17 cellular contexts compared by ENCODE assay signal in the genomic region with DNA sequence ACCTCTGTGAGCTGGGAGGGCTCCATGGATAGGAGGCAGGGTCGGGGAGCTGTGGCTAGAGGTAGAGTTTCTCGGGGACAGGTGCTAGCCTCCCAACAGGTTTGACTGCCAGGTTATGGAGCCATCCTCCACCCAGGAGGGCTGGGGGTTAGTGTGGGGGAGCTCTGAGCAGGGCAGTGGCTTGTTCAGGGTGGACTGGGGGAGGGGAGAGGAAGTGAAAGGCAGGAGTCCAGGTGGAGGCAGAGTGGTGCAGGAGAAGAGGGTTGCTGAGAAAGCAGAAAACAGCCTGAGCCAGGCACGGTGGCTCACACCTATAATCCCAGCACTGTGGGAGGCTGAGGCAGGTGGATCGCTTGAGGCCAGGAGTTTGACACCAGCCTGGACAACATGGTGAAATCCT. TPM values are rescaled to one million over a fixed set of nuclear protein-coding genes. Genes with fewer than 3 reads are reported as not detected.
DNase-seq lines count a peak whose midpoint lies in the region; ATAC-seq and TF ChIP-seq lines count a peak whose summit lies in the region.
"Had no signal": no experiment of that assay in that cellular context is flagged by ENCODE, and none has a peak within 500 bp of the region (broad histone marks: within the 10 kb centered on the region; RNA-seq: fewer than 3 reads in every experiment).

No MANE protein-coding gene starts in this region.

- WGBS in H9 (ENCODE audit: extremely low coverage, insufficient read length, low lambda C conversion rate): no CpG with 5 or more reads among the region's 4 CpGs

- no peak overlapping the region for H3K18ac ChIP-seq in H9 (ENCODE audit: insufficient read length, low read depth, low read length)

- H3K23me2 ChIP-seq in H9 (ENCODE audit: insufficient read length, low read depth, low read length, poor library complexity, severe bottlenecking): peaks cover 7% of the 10 kb centered on the region

- no peak overlapping the region for H4K5ac ChIP-seq in H9 (ENCODE audit: insufficient read length, low read depth, low read length)

- H2BK15ac ChIP-seq in H9 (ENCODE audit: low read depth, low read length): no peak overlapping the region

- intact Hi-C loops in activated T-helper 2 cell treated with anti-CD3 and anti-CD28 coated beads, Interferon-gamma antibody, Interleukin-2, Interleukin-4, amounts not matched to agents 10 μg/mL and 5 μg/mL and 100 μg/mL, durations not matched to agents 14 hours and 24 hours and 36 hours (cut with micrococcal nuclease): no loop called here

- H3T11ph ChIP-seq in H9 (ENCODE audit: low read length): no peak overlapping the region

- H3K4me2 ChIP-seq in H9 (ENCODE audit: insufficient read depth, insufficient read length, low read length): no peak overlapping the region
- H3K4me2 ChIP-seq: PC-9 had no signal

- no peak overlapping the region for H3K4me3 ChIP-seq in WERI-Rb-1 (ENCODE audit: low read depth, low read length)
- H3K4me3 ChIP-seq: PC-9 had no signal

- H3K9me3 ChIP-seq in H9 (ENCODE audit: control insufficient read depth, low read depth, low read length) (no peaks in the 10 kb centered on the region), WERI-Rb-1 (ENCODE audit: severe bottlenecking) (no peaks in the 10 kb centered on the region)

- no peaks in the 10 kb centered on the region for H4K20me1 ChIP-seq in H9 (ENCODE audit: control insufficient read depth, insufficient read depth, insufficient read length)

- H3K79me1 ChIP-seq in H9 (ENCODE audit: insufficient read depth, low read depth, low read length, poor library complexity, severe bottlenecking): no peaks in the 10 kb centered on the region

- H3K27ac Mint-ChIP-seq in H9: peak overlapping the region; percentile 34 to 73 (median 67); a peak in 3 of 7 replicates
- H3K27ac Mint-ChIP-seq in mesothelial cell of epicardium: peak overlapping the region; percentile 21
- H3K27ac Mint-ChIP-seq in activated T-helper 2 cell treated with anti-CD3 and anti-CD28 coated beads, Interferon-gamma antibody, Interleukin-2, Interleukin-4, amounts not matched to agents 10 μg/mL and 5 μg/mL and 100 μg/mL, durations not matched to agents 14 hours and 24 hours and 36 hours: no peak overlapping the region
- H3K27ac Mint-ChIP-seq: CD4-positive, CD25-positive, alpha-beta regulatory T cell had no signal

- no peaks in the 10 kb centered on the region for H3K79me2 ChIP-seq in H9 (ENCODE audit: insufficient read depth, low read length)

- no peak overlapping the region for H2AK5ac ChIP-seq in H9 (ENCODE audit: insufficient read length, low read length)

- no peak overlapping the region for H3K23ac ChIP-seq in H9 (ENCODE audit: insufficient read length, low read depth, low read length)

- no peak overlapping the region for H4K91ac ChIP-seq in H9 (ENCODE audit: insufficient read length, low read depth, low read length)

- no peak overlapping the region for H3K4ac ChIP-seq in H9 (ENCODE audit: low read depth, low read length)

- H3K27me3 Mint-ChIP-seq in H9 (ENCODE audit: low read depth) (peaks cover 5% of the 10 kb centered on the region), mesothelial cell of epicardium (ENCODE audit: low read depth) (peaks cover 12% of the 10 kb centered on the region)
- H3K27me3 Mint-ChIP-seq in activated T-helper 2 cell treated with anti-CD3 and anti-CD28 coated beads, Interferon-gamma antibody, Interleukin-2, Interleukin-4, amounts not matched to agents 10 μg/mL and 5 μg/mL and 100 μg/mL, durations not matched to agents 14 hours and 24 hours and 36 hours (ENCODE audit: low read depth): peaks cover 22% of the 10 kb centered on the region

- H3K27me3 ChIP-seq in H9 (ENCODE audit: insufficient read depth, low read length) (no peaks in the 10 kb centered on the region), WERI-Rb-1 (ENCODE audit: insufficient read depth, low read depth, severe bottlenecking) (no peaks in the 10 kb centered on the region)

- H2BK120ac ChIP-seq in H9 (ENCODE audit: low read depth, low read length, poor library complexity, severe bottlenecking): no peak overlapping the region

- H3K4me1 Mint-ChIP-seq in H9 (peaks cover 22 to 37% of the 10 kb centered on the region in 2 experiments), mesothelial cell of epicardium (peaks cover 12% of the 10 kb centered on the region)
- no peaks in the 10 kb centered on the region for H3K4me1 Mint-ChIP-seq in activated T-helper 2 cell treated with anti-CD3 and anti-CD28 coated beads, Interferon-gamma antibody, Interleukin-2, Interleukin-4, amounts not matched to agents 10 μg/mL and 5 μg/mL and 100 μg/mL, durations not matched to agents 14 hours and 24 hours and 36 hours (ENCODE audit: low read depth)

- H3K27ac ChIP-seq in H9 (ENCODE audit: insufficient read length, low read depth, low read length): no peak overlapping the region
- peak overlapping the region; percentile 11; the same call in 1 of the 2 replicates for H3K27ac ChIP-seq in WERI-Rb-1
- H3K27ac ChIP-seq: PC-9 had no signal

- peaks cover 8% of the 10 kb centered on the region; the same call in 1 of the 2 replicates for H3K4me1 ChIP-seq in H9 (ENCODE audit: insufficient read depth, low read length)

- no peak overlapping the region for H2BK20ac ChIP-seq in H9 (ENCODE audit: low read depth, low read length, poor library complexity, severe bottlenecking)

- H3K9ac ChIP-seq in H9 (ENCODE audit: extremely low read depth, insufficient read length, low read length): no peak overlapping the region

- no peak for ATAC-seq in GM21576 (IDR thresholded peaks at IDR 0.05; ENCODE audit: unreplicated experiment)

- DNase-seq in DMS53 (lab: John Stamatoyannopoulos, UW): peak; percentile 46
- DNase-seq in DMS53 treated with DMSO at 0.1 percent for 48 hours (lab: John Stamatoyannopoulos, UW; ENCODE audit: unreplicated experiment): no peak
- peak; percentile 54 for DNase-seq in H9
- DNase-seq in WERI-Rb-1: no peak
- DNase-seq in mesothelial cell of epicardium (ENCODE audit: low spot score in 2 of 2, unreplicated experiment in 2 of 2): no peak
- DNase-seq in activated T-helper 2 cell treated with anti-CD3 and anti-CD28 coated beads, Interferon-gamma antibody, Interleukin-2, Interleukin-4, amounts not matched to agents 10 μg/mL and 5 μg/mL and 100 μg/mL, durations not matched to agents 14 hours and 24 hours and 36 hours (ENCODE audit: low spot score): no peak
- no peak for DNase-seq in NCI-H187 (lab: John Stamatoyannopoulos, UW)
- DNase-seq: 8988T; CD4-positive, CD25-positive, alpha-beta regulatory T cell; COR-L47; GF-D8; KBM-7; MV-4-11; NCI-H1417 treated with DMSO at 0.1 percent for 48 hours; NCI-H1930; PC-9 had no signal

- no peak overlapping the region for H3K14ac ChIP-seq in H9 (ENCODE audit: insufficient read depth, low read length)

- H3K9me3 Mint-ChIP-seq in H9 (no peaks in the 10 kb centered on the region), mesothelial cell of epicardium (no peaks in the 10 kb centered on the region)
- H3K9me3 Mint-ChIP-seq in activated T-helper 2 cell treated with anti-CD3 and anti-CD28 coated beads, Interferon-gamma antibody, Interleukin-2, Interleukin-4, amounts not matched to agents 10 μg/mL and 5 μg/mL and 100 μg/mL, durations not matched to agents 14 hours and 24 hours and 36 hours: no peaks in the 10 kb centered on the region

- TF ChIP-seq CTCF in H9 (conservative IDR thresholded peaks at IDR 0.05): no peak
- no peak for TF ChIP-seq CTCF in WERI-Rb-1 (IDR thresholded peaks at IDR 0.05; ENCODE audit: low read depth, low read length)
- TF ChIP-seq CTCF in mesothelial cell of epicardium (IDR thresholded peaks at IDR 0.05; ENCODE audit: unreplicated experiment): no peak

- H2AFZ ChIP-seq in H9 (ENCODE audit: low read length): no peak overlapping the region
- H2AFZ ChIP-seq: PC-9 had no signal

- no peak overlapping the region for H4K8ac ChIP-seq in H9 (replicated peaks; ENCODE audit: insufficient read length, low read depth, low read length)

- no peak overlapping the region for H3K56ac ChIP-seq in H9 (ENCODE audit: insufficient read length, low read depth, low read length)

- H3K4me3 Mint-ChIP-seq in H9: peak overlapping the region in 1 of 2 experiments; percentile 69; a peak in 2 of 5 replicates
- no peak overlapping the region for H3K4me3 Mint-ChIP-seq in mesothelial cell of epicardium
- H3K4me3 Mint-ChIP-seq in activated T-helper 2 cell treated with anti-CD3 and anti-CD28 coated beads, Interferon-gamma antibody, Interleukin-2, Interleukin-4, amounts not matched to agents 10 μg/mL and 5 μg/mL and 100 μg/mL, durations not matched to agents 14 hours and 24 hours and 36 hours (ENCODE audit: low read depth): no peak overlapping the region

- peaks cover 20% of the 10 kb centered on the region for H3K36me3 ChIP-seq in WERI-Rb-1

- no peak overlapping the region for H2BK5ac ChIP-seq in H9 (ENCODE audit: insufficient read length, low read length)

- H3K36me3 Mint-ChIP-seq in H9 (ENCODE audit: insufficient read depth in 1 of 3, low read depth in 3 of 3) (peaks cover 2 to 7% (median 4%) of the 10 kb centered on the region in 3 experiments), mesothelial cell of epicardium (no peaks in the 10 kb centered on the region)
- no peaks in the 10 kb centered on the region for H3K36me3 Mint-ChIP-seq in activated T-helper 2 cell treated with anti-CD3 and anti-CD28 coated beads, Interferon-gamma antibody, Interleukin-2, Interleukin-4, amounts not matched to agents 10 μg/mL and 5 μg/mL and 100 μg/mL, durations not matched to agents 14 hours and 24 hours and 36 hours (ENCODE audit: low read depth)
- H3K36me3 Mint-ChIP-seq: CD4-positive, CD25-positive, alpha-beta regulatory T cell had no signal

- H2BK12ac ChIP-seq in H9 (ENCODE audit: insufficient read length, low read depth, low read length): no peak overlapping the region

RNA-seq across cellular contexts. Expression of gene HSPB1, which starts 40.5 kb away (rescaled TPM):
- total RNA-seq in H9 (2021): 175 and 186 TPM in 2 replicates
- 235 to 241 TPM (median 239 TPM) in 3 replicates for total RNA-seq in mesothelial cell of epicardium
- 116 and 131 TPM in 2 replicates for total RNA-seq in activated T-helper 2 cell treated with anti-CD3 and anti-CD28 coated beads, Interferon-gamma antibody, Interleukin-2, Interleukin-4, amounts not matched to agents 10 μg/mL and 5 μg/mL and 100 μg/mL, durations not matched to agents 14 hours and 24 hours and 36 hours

Comparison
In these comparisons a context has a peak if more than half of its experiments do, and no peak if none do; other contexts are left out.
1. DNase-seq: peak in DMS53 (single experiment) and H9 (single experiment); none in DMS53 treated with DMSO at 0.1 percent for 48 hours (single experiment), WERI-Rb-1 (single experiment), mesothelial cell of epicardium (0 of 2), activated T-helper 2 cell treated with anti-CD3 and anti-CD28 coated beads, Interferon-gamma antibody, Interleukin-2, Interleukin-4, amounts not matched to agents 10 μg/mL and 5 μg/mL and 100 μg/mL, durations not matched to agents 14 hours and 24 hours and 36 hours (single experiment) and NCI-H187 (0 of 2).